Comparison of ENCODE assay signal across 1 cellular context in genomic region chr9:95516221-95516735, GRCh38.
TF ChIP-seq lines count a peak whose summit lies in the region.

No MANE protein-coding gene starts in this region.

TF ChIP-seq in K562, 482 proteins besides CTCF, POLR2A, EP300 and RAD21 (continued from another document):
- TF ChIP-seq, protein P1, sequence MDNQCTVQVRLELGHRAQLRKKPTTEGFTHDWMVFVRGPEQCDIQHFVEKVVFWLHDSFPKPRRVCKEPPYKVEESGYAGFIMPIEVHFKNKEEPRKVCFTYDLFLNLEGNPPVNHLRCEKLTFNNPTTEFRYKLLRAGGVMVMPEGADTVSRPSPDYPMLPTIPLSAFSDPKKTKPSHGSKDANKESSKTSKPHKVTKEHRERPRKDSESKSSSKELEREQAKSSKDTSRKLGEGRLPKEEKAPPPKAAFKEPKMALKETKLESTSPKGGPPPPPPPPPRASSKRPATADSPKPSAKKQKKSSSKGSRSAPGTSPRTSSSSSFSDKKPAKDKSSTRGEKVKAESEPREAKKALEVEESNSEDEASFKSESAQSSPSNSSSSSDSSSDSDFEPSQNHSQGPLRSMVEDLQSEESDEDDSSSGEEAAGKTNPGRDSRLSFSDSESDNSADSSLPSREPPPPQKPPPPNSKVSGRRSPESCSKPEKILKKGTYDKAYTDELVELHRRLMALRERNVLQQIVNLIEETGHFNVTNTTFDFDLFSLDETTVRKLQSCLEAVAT (IDR thresholded peaks at IDR 0.05) = peak in 1 of 2 experiments; percentile 69; a peak in 1 of 4 replicates
- no peak for TF ChIP-seq ZNF584 (CRISPR knock-in tag; IDR thresholded peaks at IDR 0.05; ENCODE audit: low read depth)
- no peak for TF ChIP-seq ILK (tag; IDR thresholded peaks at IDR 0.05; ENCODE audit: borderline replicate concordance, low read depth)
- TF ChIP-seq DACH1 (IDR thresholded peaks at IDR 0.05; ENCODE audit: partially characterized antibody) = no peak
- no peak for TF ChIP-seq TEAD2 (tag; IDR thresholded peaks at IDR 0.05)
- TF ChIP-seq ZNF76 (CRISPR knock-in tag; IDR thresholded peaks at IDR 0.05; ENCODE audit: borderline replicate concordance) = no peak; the same call in 1 of the 2 replicates
- TF ChIP-seq TSC22D4 (tag; IDR thresholded peaks at IDR 0.05) = no peak
- TF ChIP-seq TCF7L2 (IDR thresholded peaks at IDR 0.05; ENCODE audit: low read depth, low read length) = no peak
- TF ChIP-seq MIER1 (IDR thresholded peaks at IDR 0.05; ENCODE audit: low read depth) = 0 out of 2 replicates have a peak, but pooled peaks have one; percentile 25
- TF ChIP-seq HLTF (IDR thresholded peaks at IDR 0.05) = 0 out of 2 replicates have a peak, but pooled peaks have one; percentile 27
- TF ChIP-seq RBBP5 (IDR thresholded peaks at IDR 0.05; ENCODE audit: borderline replicate concordance, insufficient read depth, low read length, poor library complexity, severe bottlenecking) = peak; percentile 21
- TF ChIP-seq, protein P2, sequence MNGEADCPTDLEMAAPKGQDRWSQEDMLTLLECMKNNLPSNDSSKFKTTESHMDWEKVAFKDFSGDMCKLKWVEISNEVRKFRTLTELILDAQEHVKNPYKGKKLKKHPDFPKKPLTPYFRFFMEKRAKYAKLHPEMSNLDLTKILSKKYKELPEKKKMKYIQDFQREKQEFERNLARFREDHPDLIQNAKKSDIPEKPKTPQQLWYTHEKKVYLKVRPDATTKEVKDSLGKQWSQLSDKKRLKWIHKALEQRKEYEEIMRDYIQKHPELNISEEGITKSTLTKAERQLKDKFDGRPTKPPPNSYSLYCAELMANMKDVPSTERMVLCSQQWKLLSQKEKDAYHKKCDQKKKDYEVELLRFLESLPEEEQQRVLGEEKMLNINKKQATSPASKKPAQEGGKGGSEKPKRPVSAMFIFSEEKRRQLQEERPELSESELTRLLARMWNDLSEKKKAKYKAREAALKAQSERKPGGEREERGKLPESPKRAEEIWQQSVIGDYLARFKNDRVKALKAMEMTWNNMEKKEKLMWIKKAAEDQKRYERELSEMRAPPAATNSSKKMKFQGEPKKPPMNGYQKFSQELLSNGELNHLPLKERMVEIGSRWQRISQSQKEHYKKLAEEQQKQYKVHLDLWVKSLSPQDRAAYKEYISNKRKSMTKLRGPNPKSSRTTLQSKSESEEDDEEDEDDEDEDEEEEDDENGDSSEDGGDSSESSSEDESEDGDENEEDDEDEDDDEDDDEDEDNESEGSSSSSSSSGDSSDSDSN (IDR thresholded peaks at IDR 0.05; ENCODE audit: borderline replicate concordance in 1 of 2, low read depth in 2 of 2, low read length in 2 of 2) = 0 out of 4 replicates have a peak, but pooled peaks of 1 of the 2 experiments have one; percentile 23
- TF ChIP-seq TFAM (CRISPR knock-in tag; conservative IDR thresholded peaks at IDR 0.05) = no peak
- TF ChIP-seq SREBF1 (IDR thresholded peaks at IDR 0.05; ENCODE audit: borderline replicate concordance, low read depth, low read length) = no peak
- TF ChIP-seq ZNF12 (CRISPR knock-in tag; IDR thresholded peaks at IDR 0.05) = no peak
- TF ChIP-seq L3MBTL2 (IDR thresholded peaks at IDR 0.05) = 0 out of 2 replicates have a peak, but pooled peaks have one; percentile 65
- TF ChIP-seq PRMT5 (CRISPR knock-in tag; IDR thresholded peaks at IDR 0.05) = no peak
- peak; percentile 65; the same call in 1 of the 2 replicates for TF ChIP-seq HINFP (tag; conservative IDR thresholded peaks at IDR 0.05; ENCODE audit: low read depth)
TF ChIP-seq in K562: peak in this region for 24.
